Comparison of ENCODE assay signal across 23 cellular contexts in the genomic region with DNA sequence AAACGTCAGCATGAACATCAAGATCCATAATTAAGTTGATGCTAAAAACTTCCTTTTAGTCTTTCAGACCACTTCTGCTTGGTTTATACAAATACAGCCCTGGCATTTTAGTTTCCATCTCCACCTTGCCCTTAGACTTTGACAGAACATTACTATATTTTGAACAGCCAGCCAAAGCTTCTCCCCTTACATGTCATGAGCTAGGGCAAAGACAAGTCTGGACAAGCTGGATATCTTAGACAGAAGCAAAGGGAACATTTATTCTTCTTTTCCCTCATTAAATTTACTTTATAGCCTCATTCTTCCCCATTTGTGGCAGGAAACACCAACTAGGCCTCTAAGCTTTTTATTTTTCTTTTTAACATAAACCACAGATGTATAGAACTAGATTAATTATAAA.
"Had no signal": no experiment of that assay in that cellular context is flagged by ENCODE, and none has a peak within 500 bp of the region (broad histone marks: within the 10 kb centered on the region; RNA-seq: fewer than 3 reads in every experiment).

No MANE protein-coding gene starts in this region.

- H3K27me3 ChIP-seq: ascending aorta, body of pancreas, cardiac muscle cell had no signal

- H3K9me3 ChIP-seq: ascending aorta, body of pancreas had no signal

- H3K4me1 ChIP-seq: ascending aorta, body of pancreas had no signal

- FAIRE-seq: RCC 7860 had no signal

- DNase-seq: activated CD4-positive, alpha-beta memory T cell treated with anti-CD3 and anti-CD28 coated beads for 36 hours; activated CD4-positive, alpha-beta T cell treated with anti-CD3 and anti-CD28 coated beads for 48 hours; activated CD4-positive, CD25-positive, alpha-beta regulatory T cell treated with anti-CD3 and anti-CD28 coated beads, Interleukin-2, amount 50 U/mL, for 72 hours; activated CD8-positive, alpha-beta memory T cell treated with anti-CD3 and anti-CD28 coated beads for 24 hours; activated effector memory CD4-positive, alpha-beta T cell treated with anti-CD3 and anti-CD28 coated beads, Interleukin-2, amount 50 U/mL, for 16 hours; activated naive CD4-positive, alpha-beta T cell treated with Interleukin-2 at 50 U/mL for 16 hours; activated naive CD8-positive, alpha-beta T cell treated with anti-CD3 and anti-CD28 coated beads, Interleukin-2, amount 50 U/mL, for 24 hours; activated T-cell treated with anti-CD3 and anti-CD28 coated beads, Interleukin-2, amount 50 U/mL, for 4 hours; amniotic stem cell; body of pancreas; MM.1S; NCI-H1105; NCI-H1436; NCI-H1694 treated with DMSO at 0.1 percent for 48 hours; NCI-H2029 treated with DMSO at 0.1 percent for 48 hours; NCI-H446; NCI-H524; PC-3; SHP77 treated with DMSO at 0.1 percent for 48 hours had no signal

- ATAC-seq: activated naive CD4-positive, alpha-beta T cell treated with anti-CD3 and anti-CD28 coated beads, Interleukin-2, amount 50 U/mL, for 72 hours; activated naive CD8-positive, alpha-beta T cell treated with anti-CD3 and anti-CD28 coated beads, Interleukin-2, amount 50 U/mL, for 24 hours; activated T-cell treated with anti-CD3 and anti-CD28 coated beads, Interleukin-2, amount 50 U/mL, for 4 hours; body of pancreas; PC-3 had no signal

- H3K27ac ChIP-seq: ascending aorta, body of pancreas, cardiac muscle cell had no signal

- H3K4me3 ChIP-seq: ascending aorta, body of pancreas, cardiac muscle cell had no signal

- H3K36me3 ChIP-seq: ascending aorta, cardiac muscle cell had no signal
